Comparison of ENCODE assay signal across 9 cellular contexts in the genomic region with DNA sequence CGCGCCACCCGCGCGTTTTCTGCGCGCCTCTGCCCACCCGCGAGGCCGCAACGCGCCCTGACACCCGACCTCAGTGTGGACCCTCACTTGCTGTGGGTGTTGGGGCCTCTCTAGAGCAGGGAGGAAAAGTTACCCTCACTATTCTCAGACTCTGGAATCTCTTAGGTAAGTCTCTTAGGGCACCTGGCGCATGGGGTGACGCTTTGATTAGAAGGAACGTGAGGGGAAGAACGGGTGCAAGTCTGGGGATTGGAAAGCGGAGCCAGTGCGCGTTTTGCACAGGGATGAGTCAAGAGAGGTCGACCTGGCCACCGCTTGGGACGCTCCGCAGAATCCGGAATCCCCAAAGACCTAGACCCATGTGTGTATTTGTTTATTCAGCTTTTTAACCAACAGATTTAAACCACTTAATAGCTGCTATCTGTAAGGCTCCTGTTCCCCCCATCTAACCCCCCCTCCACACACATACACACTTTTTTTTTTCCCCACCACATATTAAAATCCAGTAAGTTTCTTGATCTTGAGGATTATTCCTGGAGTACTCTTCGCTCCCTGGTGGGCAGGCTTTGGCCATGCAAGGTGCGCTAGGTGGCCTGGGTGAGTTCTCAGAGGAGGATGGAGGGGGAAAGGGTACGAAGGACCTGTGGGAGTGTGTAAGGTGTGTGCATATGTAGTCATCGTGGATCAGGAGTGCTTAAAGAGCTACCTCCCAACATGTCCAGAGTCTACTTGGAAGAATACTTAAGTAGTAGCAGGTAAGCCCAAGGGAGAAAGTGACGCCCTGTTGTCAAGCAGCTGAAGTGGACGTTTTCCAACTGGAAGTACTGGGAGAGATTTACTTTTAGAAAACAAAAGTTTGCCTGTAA.
DNase-seq lines count a peak whose midpoint lies in the region; ATAC-seq and TF ChIP-seq lines count a peak whose summit lies in the region.
"Had no signal": no experiment of that assay in that cellular context is flagged by ENCODE, and none has a peak within 500 bp of the region (broad histone marks: within the 10 kb centered on the region; RNA-seq: fewer than 3 reads in every experiment).

No MANE protein-coding gene starts in this region.

- intact Hi-C loops in left lung (cut with DNase I), result no loop called here

- 14% methylated on average over 23 of the region's 31 CpGs for WGBS in SK-N-SH (ENCODE audit: low lambda C conversion rate)

- no peaks in the 10 kb centered on the region for H3F3A ChIP-seq in SK-N-SH (replicated peaks; ENCODE audit: insufficient read depth)

- no peaks in the 10 kb centered on the region for H3K79me2 ChIP-seq in SK-N-SH (ENCODE audit: insufficient read depth)

- peak; percentile 11 for DNase-seq in SK-N-SH
- no peak for DNase-seq in astrocyte of the spinal cord (ENCODE audit: low read depth, low spot score)
- no peak for DNase-seq in left lung
- no peak for DNase-seq in type B pancreatic cell (ENCODE audit: extremely low spot score, unreplicated experiment)
- DNase-seq in NOMO-1 treated with DMSO at 0.1 percent for 48 hours (lab: John Stamatoyannopoulos, UW; ENCODE audit: unreplicated experiment), result no peak
- DNase-seq in activated naive CD4-positive, alpha-beta T cell treated with anti-CD3 and anti-CD28 coated beads, Interleukin-2, amount 50 U/mL, for 16 hours, result no peak

- CTCF ChIA-PET in SK-N-SH (lab: Yijun Ruan, JAX), result no interaction called here

- TF ChIP-seq RAD21 in SK-N-SH (IDR thresholded peaks at IDR 0.05; ENCODE audit: low read length), result no peak

- no peak overlapping the region for H2AFZ ChIP-seq in SK-N-SH (ENCODE audit: low read depth)

- no peaks in the 10 kb centered on the region for H3K9me3 ChIP-seq in SK-N-SH
- H3K9me3 ChIP-seq in left lung, result no peaks in the 10 kb centered on the region

- H3K4me2 ChIP-seq in SK-N-SH, result no peak overlapping the region
- H3K4me2 ChIP-seq: BLaER1 had no signal

- peaks cover 37% of the 10 kb centered on the region for H3K4me1 Mint-ChIP-seq in type B pancreatic cell (ENCODE audit: unreplicated experiment)

- no peaks in the 10 kb centered on the region for H4K20me1 ChIP-seq in SK-N-SH (ENCODE audit: insufficient read depth)

- H3K27me3 ChIP-seq in SK-N-SH (ENCODE audit: insufficient read depth) (peaks cover 65% of the 10 kb centered on the region), left lung (peaks cover 22 to 87% of the 10 kb centered on the region in 2 donors)

- peaks cover 70% of the 10 kb centered on the region for H3K27me3 Mint-ChIP-seq in type B pancreatic cell

- H3K27ac ChIP-seq in SK-N-SH (ENCODE audit: low read depth in 2 of 2, low read length in 1 of 2) (no peak overlapping the region), left lung (peak overlapping the region; percentile 8 to 37)
- H3K27ac ChIP-seq: BLaER1 had no signal

- H3K4me3 Mint-ChIP-seq in type B pancreatic cell, result peak overlapping the region; percentile 94

- ATAC-seq in SK-N-SH treated with all-trans-retinoic acid at 6 μM for 48 hours, result no peak
- peak; percentile 17 for ATAC-seq in left lung
- no peak for ATAC-seq in HG02885 (IDR thresholded peaks at IDR 0.05; ENCODE audit: poor library complexity, unreplicated experiment)

- H3K9me2 ChIP-seq in SK-N-SH, result no peaks in the 10 kb centered on the region; the same call in 1 of the 2 replicates

- TF ChIP-seq CTCF in SK-N-SH (IDR thresholded peaks at IDR 0.05) (no peak), astrocyte of the spinal cord (IDR thresholded peaks at IDR 0.05; ENCODE audit: low read depth, low read length) (no peak), left lung (IDR thresholded peaks at IDR 0.05) (no peak), type B pancreatic cell (conservative IDR thresholded peaks at IDR 0.05) (no peak)

- no peak overlapping the region for H3K4me3 ChIP-seq in SK-N-SH (ENCODE audit: low read depth in 2 of 2, low read length in 1 of 2)
- peak overlapping the region; percentile 9 for H3K4me3 ChIP-seq in astrocyte of the spinal cord (ENCODE audit: low read depth, low read length)
- H3K4me3 ChIP-seq in left lung, result peak overlapping the region; percentile 18 to 51
- H3K4me3 ChIP-seq: BLaER1 had no signal

- no peaks in the 10 kb centered on the region for H3K36me3 Mint-ChIP-seq in type B pancreatic cell

- peaks cover 0 to 3% of the 10 kb centered on the region in 2 experiments; a peak in 1 of 4 replicates for H3K4me1 ChIP-seq in SK-N-SH (ENCODE audit: control insufficient read depth in 1 of 2, insufficient read depth in 2 of 2, low read depth in 1 of 2, low read length in 1 of 2)
- peaks cover 0 to 35% of the 10 kb centered on the region in 2 donors for H3K4me1 ChIP-seq in left lung

- H3K27ac Mint-ChIP-seq in type B pancreatic cell, result peak overlapping the region; percentile 15

- H3K9me3 Mint-ChIP-seq in type B pancreatic cell, result no peaks in the 10 kb centered on the region

- TF ChIP-seq EP300 in SK-N-SH (IDR thresholded peaks at IDR 0.05; ENCODE audit: borderline replicate concordance in 1 of 2, low read depth in 1 of 2, low read length in 1 of 2), result no peak

- H3K36me3 ChIP-seq in SK-N-SH (replicated peaks in 1 of 2; ENCODE audit: control insufficient read depth in 1 of 2, insufficient read depth in 2 of 2, low read length in 1 of 2), result no peaks in the 10 kb centered on the region
- no peaks in the 10 kb centered on the region for H3K36me3 ChIP-seq in left lung
- H3K36me3 ChIP-seq: BLaER1 had no signal

- H3K9ac ChIP-seq in SK-N-SH, result no peak overlapping the region
- H3K9ac ChIP-seq: BLaER1 had no signal

- in situ Hi-C loops in astrocyte of the spinal cord (cut with HindIII; ENCODE audit: low sequenced_read_pairs), result no loop called here

- POLR2A ChIA-PET in SK-N-SH (lab: Yijun Ruan, JAX), result no interaction called here

TF ChIP-seq in SK-N-SH, 30 proteins besides CTCF, POLR2A, EP300 and RAD21:
- TF ChIP-seq EZH2phosphoT487 (IDR thresholded peaks at IDR 0.05; ENCODE audit: borderline replicate concordance, low read depth) (peak; percentile 56; the same call in 1 of the 2 replicates), FOXM1 (IDR thresholded peaks at IDR 0.05; ENCODE audit: low read depth) (no peak)

TF ChIP-seq in SK-N-SH treated with all-trans-retinoic acid at 6 μM for 48 hours, 23 proteins besides CTCF, POLR2A, EP300 and RAD21:
- TF ChIP-seq ARNTL (CRISPR knock-in tag; IDR thresholded peaks at IDR 0.05; ENCODE audit: borderline replicate concordance, low read depth), result no peak
- no peak for TF ChIP-seq ZFP30 (CRISPR knock-in tag; IDR thresholded peaks at IDR 0.05)

Comparison
In these comparisons a context has a peak if more than half of its experiments do, and no peak if none do; other contexts are left out.
1. H3K27ac ChIP-seq: peak in left lung (2 of 2); none in SK-N-SH (0 of 2).
2. H3K4me3 ChIP-seq: peak in astrocyte of the spinal cord (single experiment) and left lung (2 of 2); none in SK-N-SH (0 of 2).